ENCODE assay signal across 8 cellular contexts in the genomic region with DNA sequence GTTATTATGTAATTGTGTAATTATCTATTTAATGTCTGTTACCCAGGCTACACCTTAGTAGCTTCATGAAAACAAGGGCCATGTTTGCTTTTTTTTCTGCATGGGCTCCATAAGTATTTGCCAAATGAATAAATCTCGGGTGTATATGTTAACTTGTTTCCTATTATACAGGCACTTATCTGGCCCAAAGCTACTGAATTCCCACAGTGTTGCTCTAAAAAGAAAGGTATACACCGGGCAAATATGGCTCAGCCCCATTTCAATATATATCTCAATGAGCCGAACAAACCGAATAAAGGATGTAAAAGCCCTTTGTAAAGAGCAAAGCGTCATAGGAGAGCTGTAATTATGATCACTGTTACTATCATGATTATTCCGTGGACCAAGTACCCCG. TPM values are rescaled to one million over a fixed set of nuclear protein-coding genes. Genes with fewer than 3 reads are reported as not detected.
A peak's percentile ranks its signal among the peaks of the same experiment; 100 is the strongest.
DNase-seq lines count a peak whose midpoint lies in the region; ATAC-seq and TF ChIP-seq lines count a peak whose summit lies in the region.

No MANE protein-coding gene starts in this region.

- H3K4me1 ChIP-seq in right cardiac atrium (ENCODE audit: control insufficient read depth, insufficient read depth, low read length) (no peaks in the 10 kb centered on the region), spleen (peaks cover 6 to 36% (median 19%) of the 10 kb centered on the region in 6 donors)

- intact Hi-C loops in right cardiac atrium (cut with DNase I), result no loop called here
- intact Hi-C loops in spleen (cut with DNase I; ENCODE audit: low total_unique reads), result no loop called here

- H3K36me3 Mint-ChIP-seq in T-helper 2 cell treated with Interferon-gamma antibody and Interleukin-4, amounts not matched to agents 5 μg/mL and 100 μg/mL, for 36 hours (ENCODE audit: low read depth), result peaks cover 2% of the 10 kb centered on the region
- H3K36me3 Mint-ChIP-seq in T-helper 17 cell (ENCODE audit: low read depth), result peaks cover 5% of the 10 kb centered on the region

- H3K27me3 ChIP-seq in right cardiac atrium (ENCODE audit: control insufficient read depth, insufficient read depth), result no peaks in the 10 kb centered on the region
- no peaks in the 10 kb centered on the region for H3K27me3 ChIP-seq in spleen (replicated peaks in 1 of 7)

- H3K4me3 Mint-ChIP-seq in T-helper 2 cell treated with Interferon-gamma antibody and Interleukin-4, amounts not matched to agents 5 μg/mL and 100 μg/mL, for 36 hours, result peak overlapping the region; percentile 95
- H3K4me3 Mint-ChIP-seq in T-helper 17 cell, result peak overlapping the region; percentile 100

- DNase-seq in T-helper 2 cell treated with Interferon-gamma antibody and Interleukin-4, amounts not matched to agents 5 μg/mL and 100 μg/mL, for 36 hours (ENCODE audit: low spot score), result no peak
- no peak for DNase-seq in T-helper 2 cell
- no peak for DNase-seq in T-helper 17 cell
- DNase-seq in right cardiac atrium, result no peak
- no peak for DNase-seq in spleen
- DNase-seq in foreskin melanocyte, result no peak
- no peak for DNase-seq in KBM-7

- H3K9me3 ChIP-seq in T-helper 17 cell (ENCODE audit: control insufficient read depth, low read length, poor library complexity, severe bottlenecking), result no peaks in the 10 kb centered on the region
- H3K9me3 ChIP-seq in right cardiac atrium (ENCODE audit: control insufficient read depth, low read length), result no peaks in the 10 kb centered on the region
- no peaks in the 10 kb centered on the region for H3K9me3 ChIP-seq in spleen

- TF ChIP-seq POLR2A in spleen (IDR thresholded peaks at IDR 0.05), result no peak

- H3K27ac ChIP-seq in right cardiac atrium (ENCODE audit: low read length), result no peak overlapping the region
- peak overlapping the region in 2 of 8 donors; percentile 75 to 84 for H3K27ac ChIP-seq in spleen

- no peak for ATAC-seq in T-helper 17 cell
- ATAC-seq in right cardiac atrium, result no peak
- no peak for ATAC-seq in HG03565 (IDR thresholded peaks at IDR 0.05; ENCODE audit: unreplicated experiment)

- H3K4me3 ChIP-seq in right cardiac atrium (ENCODE audit: low read length) (peak overlapping the region; percentile 53), spleen (peak overlapping the region; percentile 66 to 89 (median 78))

- peaks cover 0 to 3% (median 0%) of the 10 kb centered on the region in 6 donors for H3K36me3 ChIP-seq in spleen

- peaks cover 18% of the 10 kb centered on the region for H3K27me3 Mint-ChIP-seq in T-helper 2 cell treated with Interferon-gamma antibody and Interleukin-4, amounts not matched to agents 5 μg/mL and 100 μg/mL, for 36 hours (ENCODE audit: low read depth)
- H3K27me3 Mint-ChIP-seq in T-helper 17 cell, result peaks cover 18% of the 10 kb centered on the region

- in situ Hi-C loops in KBM-7 (cut with MboI; ENCODE audit: low pct_unique_long_range_greater_than_20kb, low sequenced_read_pairs), result no loop called here

- WGBS in right cardiac atrium, result 5% methylated on average over 7 of the region's 7 CpGs
- 4 to 12% (median 6%) methylated on average over 7 of the region's 7 CpGs for WGBS in spleen, 5 donors

- peak overlapping the region; percentile 88 for H3K27ac Mint-ChIP-seq in T-helper 2 cell treated with Interferon-gamma antibody and Interleukin-4, amounts not matched to agents 5 μg/mL and 100 μg/mL, for 36 hours
- peak overlapping the region; percentile 96 for H3K27ac Mint-ChIP-seq in T-helper 17 cell

- H3K4me1 Mint-ChIP-seq in T-helper 2 cell treated with Interferon-gamma antibody and Interleukin-4, amounts not matched to agents 5 μg/mL and 100 μg/mL, for 36 hours (ENCODE audit: low read depth), result peaks cover 18% of the 10 kb centered on the region
- peaks cover 36% of the 10 kb centered on the region for H3K4me1 Mint-ChIP-seq in T-helper 17 cell

- no peak for TF ChIP-seq CTCF in spleen (IDR thresholded peaks at IDR 0.05 in 8 of 11, conservative IDR thresholded peaks at IDR 0.05 in 3 of 11)

- H3K9me3 Mint-ChIP-seq in T-helper 2 cell treated with Interferon-gamma antibody and Interleukin-4, amounts not matched to agents 5 μg/mL and 100 μg/mL, for 36 hours, result no peaks in the 10 kb centered on the region

RNA-seq across cellular contexts. Expression of a gene that starts 0.8 kb away (rescaled TPM):
- 10 to 100 TPM; 25.5 to 29.5 TPM for total RNA-seq in T-helper 17 cell
- total RNA-seq in right cardiac atrium, result 10 to 100 TPM in 1 of 4 donors, 1 to 10 TPM in 3; 8.6 to 12.1 (median 9.8) TPM
- polyA plus RNA-seq in right cardiac atrium, result 6.9 TPM
- 10 to 100 TPM in 3 of 7 donors, 1 to 10 TPM in 4; 7.1 to 14.5 (median 9.1) TPM for total RNA-seq in spleen
- 1 to 10 TPM; 3.4 to 3.8 (median 3.7) TPM for polyA plus RNA-seq in spleen
